Comparison of ENCODE assay signal across 8 cellular contexts in genomic region chr3:49358884-49359225, GRCh38. TPM values are rescaled to one million over a fixed set of nuclear protein-coding genes. Genes with fewer than 3 reads are reported as not detected.
DNase-seq lines count a peak whose midpoint lies in the region; ATAC-seq, FAIRE-seq and TF ChIP-seq lines count a peak whose summit lies in the region.

No MANE protein-coding gene starts in this region.

- H3K27me3 Mint-ChIP-seq in naive thymus-derived CD4-positive, alpha-beta T cell, result no peaks in the 10 kb centered on the region

- peaks cover 3 to 38% (median 18%) of the 10 kb centered on the region in 5 donors for H3K36me3 Mint-ChIP-seq in naive thymus-derived CD4-positive, alpha-beta T cell

- H3K4me3 Mint-ChIP-seq in naive thymus-derived CD4-positive, alpha-beta T cell, result peak overlapping the region; percentile 88 to 99 (median 92)

- peak; percentile 37 for FAIRE-seq in GM19239 (lab: Jason Lieb, UNC)
- FAIRE-seq in frontal cortex (lab: Jason Lieb, UNC), result no peak

- no peaks in the 10 kb centered on the region for H3K27me3 ChIP-seq in naive thymus-derived CD4-positive, alpha-beta T cell (ENCODE audit: control insufficient read depth in 2 of 2, insufficient read depth in 2 of 2, low read length in 2 of 2)

- DNase-seq in GM19239 (ENCODE audit: insufficient read length, low spot score) (no peak), choroid plexus epithelial cell (ENCODE audit: low read depth) (no peak), NCI-H1436 treated with DMSO at 0.1 percent for 48 hours (lab: John Stamatoyannopoulos, UW) (no peak), dedifferentiated amniotic fluid mesenchymal stem cell (ENCODE audit: extremely low spot score) (no peak), frontal cortex (ENCODE audit: low spot score in 2 of 2) (no peak), amygdala (lab: John Stamatoyannopoulos, UW) (no peak)
- DNase-seq in naive thymus-derived CD4-positive, alpha-beta T cell, result peak in 1 of 9 donors; percentile 11

- peaks cover 70% of the 10 kb centered on the region for H3K36me3 ChIP-seq in KOPT-K1 (ENCODE audit: insufficient read depth, low read length)
- peaks cover 5 to 47% (median 22%) of the 10 kb centered on the region in 3 experiments for H3K36me3 ChIP-seq in naive thymus-derived CD4-positive, alpha-beta T cell (ENCODE audit: control insufficient read depth in 2 of 3, insufficient read depth in 3 of 3, low read length in 3 of 3)

- intact Hi-C loops in naive thymus-derived CD4-positive, alpha-beta T cell (cut with micrococcal nuclease), result loop anchor here (1.0 to 5.0 kb wide), 5 partner anchors 19 to 111 kb away; partner anchors contain the start of genes TCTA (in 2 of the 2), USP4 (in 2 of the 2), DAG1 (in 1 of the 2) and NICN1 (in 1 of the 2)

- peaks cover 0 to 1% (median 0%) of the 10 kb centered on the region in 11 donors for H3K9me3 Mint-ChIP-seq in naive thymus-derived CD4-positive, alpha-beta T cell

- H3K27ac ChIP-seq in KOPT-K1 (ENCODE audit: low read depth, low read length, poor library complexity, severe bottlenecking), result peak overlapping the region; percentile 73
- H3K27ac ChIP-seq in naive thymus-derived CD4-positive, alpha-beta T cell (ENCODE audit: low read depth, low read length), result peak overlapping the region; percentile 81

- H3K9me3 ChIP-seq in KOPT-K1 (ENCODE audit: insufficient read depth, low read length, poor library complexity, severe bottlenecking), result no peaks in the 10 kb centered on the region
- H3K9me3 ChIP-seq in naive thymus-derived CD4-positive, alpha-beta T cell (ENCODE audit: control insufficient read depth in 2 of 3, low read length in 3 of 3), result no peaks in the 10 kb centered on the region

- peak; percentile 4 for ATAC-seq in naive thymus-derived CD4-positive, alpha-beta T cell

- H3K4me1 Mint-ChIP-seq in naive thymus-derived CD4-positive, alpha-beta T cell, result peaks cover 14 to 43% (median 25%) of the 10 kb centered on the region in 7 donors

- POLR2A ChIA-PET in naive thymus-derived CD4-positive, alpha-beta T cell (lab: Charles Lee), result interaction anchor here (0.7 to 6.7 kb wide), 7 partner anchors 17 to 70 kb away, joined by 3 to 80 read pairs (median 4); partner anchors contain the start of genes NICN1, RHOA and USP4

- no peak for TF ChIP-seq CTCF in choroid plexus epithelial cell (conservative IDR thresholded peaks at IDR 0.05; ENCODE audit: low read depth, low read length)

- H3K4me3 ChIP-seq in choroid plexus epithelial cell (ENCODE audit: low read depth, low read length), result peak overlapping the region; percentile 61
- peak overlapping the region; percentile 85 for H3K4me3 ChIP-seq in naive thymus-derived CD4-positive, alpha-beta T cell (ENCODE audit: low read length)

- peaks cover 17% of the 10 kb centered on the region in 2 donors for H3K4me1 ChIP-seq in naive thymus-derived CD4-positive, alpha-beta T cell (ENCODE audit: control insufficient read depth in 2 of 2, insufficient read depth in 2 of 2, low read length in 2 of 2)

- H3K27ac Mint-ChIP-seq in naive thymus-derived CD4-positive, alpha-beta T cell, result peak overlapping the region; percentile 25 to 98 (median 92)

- CTCF ChIA-PET in naive thymus-derived CD4-positive, alpha-beta T cell (lab: Charles Lee), result interaction anchor here (1.2 to 2.6 kb wide), 2 partner anchors 19 to 91 kb away, joined by 3 to 12 read pairs; partner anchors contain the start of gene USP4

RNA-seq across cellular contexts. Expression of gene GPX1, which starts 0.7 kb away (rescaled TPM):
- total RNA-seq in naive thymus-derived CD4-positive, alpha-beta T cell, result 100 to 1,000 TPM in 2 of 5 experiments, 10 to 100 TPM in 3; 56.9 to 201 (median 86.9) TPM
- 100 to 1,000 TPM; 154 to 157 TPM for polyA plus RNA-seq in naive thymus-derived CD4-positive, alpha-beta T cell
- total RNA-seq in frontal cortex, result 80.3 TPM

RNA-seq across cellular contexts. Expression of gene USP4, which starts 19.0 kb away (rescaled TPM):
- 100 to 1,000 TPM in 4 of 5 experiments, 10 to 100 TPM in 1; 98.3 to 135 (median 109) TPM for total RNA-seq in naive thymus-derived CD4-positive, alpha-beta T cell
- polyA plus RNA-seq in naive thymus-derived CD4-positive, alpha-beta T cell, result 10 to 100 TPM; 54.6 to 82.5 TPM
- 22.0 TPM for total RNA-seq in frontal cortex

RNA-seq across cellular contexts. Expression of gene RHOA, which starts 52.9 kb away (rescaled TPM):
- 100 to 1,000 TPM; 212 to 411 (median 218) TPM for total RNA-seq in naive thymus-derived CD4-positive, alpha-beta T cell
- 100 to 1,000 TPM; 439 to 576 TPM for polyA plus RNA-seq in naive thymus-derived CD4-positive, alpha-beta T cell
- 143 TPM for total RNA-seq in frontal cortex

RNA-seq across cellular contexts. Expression of gene TCTA, which starts 53.4 kb away (rescaled TPM):
- total RNA-seq in naive thymus-derived CD4-positive, alpha-beta T cell, result 10 to 100 TPM; 24.9 to 34.5 (median 28.5) TPM
- polyA plus RNA-seq in naive thymus-derived CD4-positive, alpha-beta T cell, result 10 to 100 TPM; 42.2 to 48.3 TPM
- total RNA-seq in frontal cortex, result 11.0 TPM
